ENCODE assay signal across 9 cellular contexts in the genomic region with DNA sequence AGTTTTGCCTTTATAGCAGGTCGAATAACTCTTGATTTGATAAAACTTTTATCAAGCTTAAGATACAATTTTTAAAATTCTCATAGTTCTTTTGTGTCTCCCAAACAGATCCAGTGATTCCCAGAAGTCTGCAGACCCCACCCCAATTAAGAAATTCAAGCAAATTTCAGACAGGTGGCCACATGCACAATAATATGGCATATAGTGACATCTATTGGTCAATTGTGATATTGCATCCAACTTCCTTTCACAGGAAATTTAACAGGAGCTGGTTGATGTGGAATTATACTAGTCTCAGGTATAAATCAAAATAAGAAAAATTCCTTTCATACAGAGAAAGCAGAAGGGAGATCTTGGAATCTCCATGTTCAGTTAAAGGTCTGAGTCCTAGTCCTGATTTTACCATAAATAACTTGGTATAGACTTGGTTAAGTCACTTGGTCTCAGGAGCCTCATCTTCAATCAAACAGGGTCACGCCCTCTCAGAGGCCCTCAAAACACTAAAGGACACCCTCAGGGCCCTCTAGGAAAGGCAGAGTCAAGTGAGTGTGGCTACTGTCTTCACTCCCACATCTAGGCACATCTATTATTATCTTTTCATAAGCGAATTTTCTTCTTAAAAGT. TPM values are rescaled to one million over a fixed set of nuclear protein-coding genes. Genes with fewer than 3 reads are reported as not detected.
DNase-seq lines count a peak whose midpoint lies in the region; ATAC-seq and TF ChIP-seq lines count a peak whose summit lies in the region.
"Had no signal": no experiment of that assay in that cellular context is flagged by ENCODE, and none has a peak within 500 bp of the region (broad histone marks: within the 10 kb centered on the region; RNA-seq: fewer than 3 reads in every experiment).

No MANE protein-coding gene starts in this region.

- TF ChIP-seq CTCF in right atrium auricular region (IDR thresholded peaks at IDR 0.05) = peak; percentile 71 to 85
- peak; percentile 64 for TF ChIP-seq CTCF in choroid plexus epithelial cell (conservative IDR thresholded peaks at IDR 0.05; ENCODE audit: low read depth, low read length)
- TF ChIP-seq CTCF in nephron progenitor cell (IDR thresholded peaks at IDR 0.05) = peak; percentile 86

- no peaks in the 10 kb centered on the region for H3K36me3 ChIP-seq in right atrium auricular region

- ATAC-seq in Right ventricle myocardium inferior = no peak
- ATAC-seq in GM19397 (IDR thresholded peaks at IDR 0.05; ENCODE audit: unreplicated experiment) = no peak
- ATAC-seq in GM19452 (IDR thresholded peaks at IDR 0.05; ENCODE audit: unreplicated experiment) = no peak

- no peak overlapping the region for H3K4me3 Mint-ChIP-seq in nephron progenitor cell
- H3K4me3 Mint-ChIP-seq: central memory CD8-positive, alpha-beta T cell had no signal

- no peak overlapping the region for H3K27ac ChIP-seq in right atrium auricular region

- intact Hi-C loops in Right ventricle myocardium inferior (cut with DNase I) = loop anchor here (1.0 to 2.0 kb wide), 2 partner anchors 71 to 209 kb away; no protein-coding TSS in a partner anchor

- H3K27ac Mint-ChIP-seq in nephron progenitor cell = no peak overlapping the region

- DNase-seq in right atrium auricular region (ENCODE audit: low spot score) = no peak
- no peak for DNase-seq in Right ventricle myocardium inferior (ENCODE audit: missing footprints)
- DNase-seq in NCI-H526 (lab: John Stamatoyannopoulos, UW) = peak; percentile 44 to 85
- DNase-seq in choroid plexus epithelial cell (ENCODE audit: low read depth) = peak; percentile 52
- DNase-seq in nephron progenitor cell = peak; percentile 28
- no peak for DNase-seq in cerebellar nuclear complex (lab: John Stamatoyannopoulos, UW)

- no peaks in the 10 kb centered on the region for H3K27me3 ChIP-seq in right atrium auricular region

- H3K4me3 ChIP-seq in right atrium auricular region = no peak overlapping the region
- H3K4me3 ChIP-seq in choroid plexus epithelial cell (ENCODE audit: low read depth, low read length) = no peak overlapping the region

- no peaks in the 10 kb centered on the region for H3K36me3 Mint-ChIP-seq in nephron progenitor cell (ENCODE audit: low read depth)

- no peaks in the 10 kb centered on the region for H3K4me1 ChIP-seq in right atrium auricular region

- H3K4me1 Mint-ChIP-seq in nephron progenitor cell = no peaks in the 10 kb centered on the region
- H3K4me1 Mint-ChIP-seq: central memory CD8-positive, alpha-beta T cell had no signal

- H3K9me3 Mint-ChIP-seq in nephron progenitor cell = no peaks in the 10 kb centered on the region
- H3K9me3 Mint-ChIP-seq: central memory CD8-positive, alpha-beta T cell had no signal

- H3K27me3 Mint-ChIP-seq in nephron progenitor cell (ENCODE audit: low read depth, poor library complexity) = peaks cover 32% of the 10 kb centered on the region

- H3K9me3 ChIP-seq in right atrium auricular region = no peaks in the 10 kb centered on the region

RNA-seq across cellular contexts. Expression of a gene that starts 24.1 kb away (rescaled TPM):
- total RNA-seq in right atrium auricular region (1 to 10 TPM; 2.4 to 3.2 TPM), Right ventricle myocardium inferior (2.4 TPM)

RNA-seq across cellular contexts. Expression of a gene that starts 53.7 kb away (rescaled TPM):
- total RNA-seq in right atrium auricular region (not detected), Right ventricle myocardium inferior (not detected)

Comparison
In these comparisons a context has a peak if more than half of its experiments do, and no peak if none do; other contexts are left out.
1. DNase-seq: peak in NCI-H526 (2 of 2), choroid plexus epithelial cell (single experiment) and nephron progenitor cell (single experiment); none in right atrium auricular region (single experiment), Right ventricle myocardium inferior (single experiment) and cerebellar nuclear complex (0 of 2).
2. Peak in every context shown above with its lines, with median percentiles within 50 percentile points of each other: CTCF ChIP-seq.